In the genomic region with DNA sequence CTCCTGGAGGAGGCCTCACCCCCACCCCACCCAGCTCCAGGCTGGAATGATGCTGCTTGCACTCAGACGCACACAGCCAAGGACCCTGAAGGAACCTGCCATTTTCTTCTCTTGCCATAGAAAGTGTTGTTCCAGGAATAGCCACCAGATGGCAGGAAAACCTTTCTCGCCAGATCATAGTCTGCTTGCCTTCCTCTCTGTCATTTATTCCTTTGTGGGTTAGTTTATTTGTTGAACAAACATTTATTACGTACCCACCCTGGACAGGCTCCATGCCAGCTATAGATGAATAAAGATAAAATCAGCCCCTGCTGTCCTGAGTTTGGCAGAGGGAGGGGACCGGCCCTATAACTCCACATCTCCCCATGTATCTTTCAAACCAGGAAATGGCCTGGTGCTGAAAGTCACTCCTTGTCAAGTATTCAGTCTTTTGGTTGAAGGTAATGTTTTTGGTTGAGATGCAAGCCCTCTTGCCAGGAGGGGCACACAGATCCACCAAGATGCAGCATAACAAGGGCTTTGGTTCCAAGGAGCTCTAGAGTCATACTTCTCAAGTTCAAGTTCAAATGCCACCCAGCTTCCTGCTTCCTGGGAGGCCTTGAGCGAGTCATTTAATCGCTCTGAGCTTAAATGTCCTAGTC, we compare ENCODE assay signal across 8 cellular contexts.
A peak's percentile ranks its signal among the peaks of the same experiment; 100 is the strongest.
DNase-seq lines count a peak whose midpoint lies in the region; ATAC-seq and TF ChIP-seq lines count a peak whose summit lies in the region.

No MANE protein-coding gene starts in this region.

- no peak for ATAC-seq in HG03521 (IDR thresholded peaks at IDR 0.05; ENCODE audit: unreplicated experiment)

- DNase-seq in AG08396 (ENCODE audit: low spot score), result peak; percentile 73
- DNase-seq in GM20000 (ENCODE audit: low spot score), result peak; percentile 78
- peak; percentile 47 for DNase-seq in NCI-H2196 treated with DMSO at 0.1 percent for 48 hours (lab: John Stamatoyannopoulos, UW; ENCODE audit: unreplicated experiment)
- peak; percentile 69 for DNase-seq in WERI-Rb-1
- peak; percentile 75 to 77 for DNase-seq in cardiac fibroblast (ENCODE audit: low read depth in 2 of 2)
- DNase-seq in left kidney (ENCODE audit: low read depth, low spot score), result peak; percentile 85
- peak in 2 of 3 donors; percentile 14 to 40 for DNase-seq in stimulated activated CD4-positive, alpha-beta T cell treated with anti-CD3 and anti-CD28 coated beads, TNF-alpha, amount 100 ng/mL, for 1 hour (ENCODE audit: low read depth in 3 of 3, low spot score in 1 of 3)

- H3K27ac ChIP-seq in WERI-Rb-1, result no peak overlapping the region

- TF ChIP-seq CTCF in GM20000 (IDR thresholded peaks at IDR 0.05; ENCODE audit: extremely low read depth, missing control alignments) (peak; percentile 45), WERI-Rb-1 (IDR thresholded peaks at IDR 0.05; ENCODE audit: low read depth, low read length) (peak; percentile 81), cardiac fibroblast (IDR thresholded peaks at IDR 0.05; ENCODE audit: low read depth, low read length) (peak; percentile 84)

- H3K27me3 ChIP-seq in WERI-Rb-1 (ENCODE audit: insufficient read depth, low read depth, severe bottlenecking), result no peaks in the 10 kb centered on the region

- H3K4me3 ChIP-seq in WERI-Rb-1 (ENCODE audit: low read depth, low read length), result no peak overlapping the region
- no peak overlapping the region for H3K4me3 ChIP-seq in cardiac fibroblast (replicated peaks in 1 of 2; ENCODE audit: low read depth in 2 of 2, low read length in 2 of 2)

- no peaks in the 10 kb centered on the region for H3K36me3 ChIP-seq in WERI-Rb-1

- no peaks in the 10 kb centered on the region for H3K9me3 ChIP-seq in WERI-Rb-1 (ENCODE audit: severe bottlenecking)

Comparison
In these comparisons a context has a peak if more than half of its experiments do, and no peak if none do; other contexts are left out.
1. DNase-seq: peak in every context shown above with its lines; median percentile 85 in left kidney; 78 in GM20000; 76 in cardiac fibroblast; 73 in AG08396; 69 in WERI-Rb-1; 47 in NCI-H2196 treated with DMSO at 0.1 percent for 48 hours; 27 in stimulated activated CD4-positive, alpha-beta T cell treated with anti-CD3 and anti-CD28 coated beads, TNF-alpha, amount 100 ng/mL, for 1 hour.